1 cellular context compared by ENCODE assay signal in the genomic region with DNA sequence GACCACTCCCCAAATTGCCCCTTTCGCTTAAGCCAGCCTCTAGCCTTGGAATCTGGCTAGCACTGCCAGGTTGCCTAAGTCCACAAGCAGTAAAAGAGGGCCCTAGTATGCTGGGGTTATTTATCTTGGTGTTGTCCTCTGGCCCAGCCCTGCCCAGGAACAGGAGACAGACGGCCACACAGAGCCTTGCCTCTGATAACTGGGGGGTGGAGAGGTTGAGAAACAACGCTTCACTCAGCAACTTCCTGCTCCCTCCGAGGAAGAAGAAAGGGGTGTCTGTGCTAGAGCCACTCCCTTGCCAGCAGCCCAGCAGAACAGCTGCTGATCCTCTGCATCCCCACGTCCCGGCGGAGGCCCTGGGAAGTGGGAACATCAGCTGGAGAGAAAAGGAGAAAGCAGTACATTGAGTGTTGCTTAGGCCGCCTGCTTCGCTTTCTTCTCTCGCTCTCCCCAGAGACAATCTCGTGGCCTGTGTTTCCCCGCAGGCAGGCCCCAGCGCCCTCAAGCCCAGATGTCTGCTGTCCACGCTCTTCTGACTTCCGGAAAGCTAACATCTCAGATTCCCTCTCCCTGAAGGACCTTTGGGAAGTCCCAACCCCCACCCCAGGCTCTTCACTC.
TF ChIP-seq lines count a peak whose summit lies in the region.

No MANE protein-coding gene starts in this region.

TF ChIP-seq in HepG2, 621 proteins besides CTCF, POLR2A, EP300 and RAD21 (continued from another document and continues in another):
- TF ChIP-seq ZNF510 (CRISPR knock-in tag; IDR thresholded peaks at IDR 0.05; ENCODE audit: low read depth) (no peak), ONECUT2 (CRISPR knock-in tag; IDR thresholded peaks at IDR 0.05) (no peak), PHF21A (CRISPR knock-in tag; IDR thresholded peaks at IDR 0.05) (peak; percentile 71), NAIF1 (CRISPR knock-in tag; IDR thresholded peaks at IDR 0.05; ENCODE audit: borderline replicate concordance) (peak; percentile 75; the same call in 1 of the 2 replicates), ZNF143 (CRISPR knock-in tag; IDR thresholded peaks at IDR 0.05) (no peak), NR2F1 (CRISPR knock-in tag; IDR thresholded peaks at IDR 0.05) (no peak), HDAC1 (CRISPR knock-in tag; IDR thresholded peaks at IDR 0.05) (peak; percentile 73), KLF12 (CRISPR knock-in tag; IDR thresholded peaks at IDR 0.05; ENCODE audit: borderline replicate concordance) (no peak), GPN1 (CRISPR knock-in tag; IDR thresholded peaks at IDR 0.05; ENCODE audit: borderline replicate concordance) (no peak), ZNF484 (CRISPR knock-in tag; IDR thresholded peaks at IDR 0.05; ENCODE audit: borderline replicate concordance, low read depth) (no peak), RORA (CRISPR knock-in tag; IDR thresholded peaks at IDR 0.05) (no peak), ZNF772 (CRISPR knock-in tag; IDR thresholded peaks at IDR 0.05) (no peak), MBNL3 (CRISPR knock-in tag; conservative IDR thresholded peaks at IDR 0.05) (no peak), SIN3A (IDR thresholded peaks at IDR 0.05; ENCODE audit: borderline replicate concordance, low read depth, low read length) (peak; percentile 60; the same call in 1 of the 2 replicates), PAF1 (CRISPR knock-in tag; IDR thresholded peaks at IDR 0.05) (no peak), MEF2D (CRISPR knock-in tag; IDR thresholded peaks at IDR 0.05) (0 out of 2 replicates have a peak, but pooled peaks have one; percentile 20), TAF1 (CRISPR knock-in tag; IDR thresholded peaks at IDR 0.05) (peak; percentile 60; the same call in 1 of the 2 replicates), CBX2 (IDR thresholded peaks at IDR 0.05; ENCODE audit: low read depth, low read length) (no peak), CBX2 (CRISPR knock-in tag; IDR thresholded peaks at IDR 0.05; ENCODE audit: low read depth) (no peak)
- TF ChIP-seq, protein P1, sequence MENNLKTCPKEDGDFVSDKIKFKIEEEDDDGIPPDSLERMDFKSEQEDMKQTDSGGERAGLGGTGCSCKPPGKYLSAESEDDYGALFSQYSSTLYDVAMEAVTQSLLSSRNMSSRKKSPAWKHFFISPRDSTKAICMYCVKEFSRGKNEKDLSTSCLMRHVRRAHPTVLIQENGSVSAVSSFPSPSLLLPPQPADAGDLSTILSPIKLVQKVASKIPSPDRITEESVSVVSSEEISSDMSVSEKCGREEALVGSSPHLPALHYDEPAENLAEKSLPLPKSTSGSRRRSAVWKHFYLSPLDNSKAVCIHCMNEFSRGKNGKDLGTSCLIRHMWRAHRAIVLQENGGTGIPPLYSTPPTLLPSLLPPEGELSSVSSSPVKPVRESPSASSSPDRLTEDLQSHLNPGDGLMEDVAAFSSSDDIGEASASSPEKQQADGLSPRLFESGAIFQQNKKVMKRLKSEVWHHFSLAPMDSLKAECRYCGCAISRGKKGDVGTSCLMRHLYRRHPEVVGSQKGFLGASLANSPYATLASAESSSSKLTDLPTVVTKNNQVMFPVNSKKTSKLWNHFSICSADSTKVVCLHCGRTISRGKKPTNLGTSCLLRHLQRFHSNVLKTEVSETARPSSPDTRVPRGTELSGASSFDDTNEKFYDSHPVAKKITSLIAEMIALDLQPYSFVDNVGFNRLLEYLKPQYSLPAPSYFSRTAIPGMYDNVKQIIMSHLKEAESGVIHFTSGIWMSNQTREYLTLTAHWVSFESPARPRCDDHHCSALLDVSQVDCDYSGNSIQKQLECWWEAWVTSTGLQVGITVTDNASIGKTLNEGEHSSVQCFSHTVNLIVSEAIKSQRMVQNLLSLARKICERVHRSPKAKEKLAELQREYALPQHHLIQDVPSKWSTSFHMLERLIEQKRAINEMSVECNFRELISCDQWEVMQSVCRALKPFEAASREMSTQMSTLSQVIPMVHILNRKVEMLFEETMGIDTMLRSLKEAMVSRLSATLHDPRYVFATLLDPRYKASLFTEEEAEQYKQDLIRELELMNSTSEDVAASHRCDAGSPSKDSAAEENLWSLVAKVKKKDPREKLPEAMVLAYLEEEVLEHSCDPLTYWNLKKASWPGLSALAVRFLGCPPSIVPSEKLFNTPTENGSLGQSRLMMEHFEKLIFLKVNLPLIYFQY (CRISPR knock-in tag; IDR thresholded peaks at IDR 0.05; ENCODE audit: borderline replicate concordance), result 0 out of 2 replicates have a peak, but pooled peaks have one; percentile 28
- TF ChIP-seq, protein P2, sequence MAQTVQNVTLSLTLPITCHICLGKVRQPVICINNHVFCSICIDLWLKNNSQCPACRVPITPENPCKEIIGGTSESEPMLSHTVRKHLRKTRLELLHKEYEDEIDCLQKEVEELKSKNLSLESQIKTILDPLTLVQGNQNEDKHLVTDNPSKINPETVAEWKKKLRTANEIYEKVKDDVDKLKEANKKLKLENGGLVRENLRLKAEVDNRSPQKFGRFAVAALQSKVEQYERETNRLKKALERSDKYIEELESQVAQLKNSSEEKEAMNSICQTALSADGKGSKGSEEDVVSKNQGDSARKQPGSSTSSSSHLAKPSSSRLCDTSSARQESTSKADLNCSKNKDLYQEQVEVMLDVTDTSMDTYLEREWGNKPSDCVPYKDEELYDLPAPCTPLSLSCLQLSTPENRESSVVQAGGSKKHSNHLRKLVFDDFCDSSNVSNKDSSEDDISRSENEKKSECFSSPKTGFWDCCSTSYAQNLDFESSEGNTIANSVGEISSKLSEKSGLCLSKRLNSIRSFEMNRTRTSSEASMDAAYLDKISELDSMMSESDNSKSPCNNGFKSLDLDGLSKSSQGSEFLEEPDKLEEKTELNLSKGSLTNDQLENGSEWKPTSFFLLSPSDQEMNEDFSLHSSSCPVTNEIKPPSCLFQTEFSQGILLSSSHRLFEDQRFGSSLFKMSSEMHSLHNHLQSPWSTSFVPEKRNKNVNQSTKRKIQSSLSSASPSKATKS (CRISPR knock-in tag; IDR thresholded peaks at IDR 0.05), result 0 out of 2 replicates have a peak, but pooled peaks have one; percentile 51
- TF ChIP-seq, protein P3, sequence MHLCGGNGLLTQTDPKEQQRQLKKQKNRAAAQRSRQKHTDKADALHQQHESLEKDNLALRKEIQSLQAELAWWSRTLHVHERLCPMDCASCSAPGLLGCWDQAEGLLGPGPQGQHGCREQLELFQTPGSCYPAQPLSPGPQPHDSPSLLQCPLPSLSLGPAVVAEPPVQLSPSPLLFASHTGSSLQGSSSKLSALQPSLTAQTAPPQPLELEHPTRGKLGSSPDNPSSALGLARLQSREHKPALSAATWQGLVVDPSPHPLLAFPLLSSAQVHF (CRISPR knock-in tag; IDR thresholded peaks at IDR 0.05), result no peak
- TF ChIP-seq, protein P4, sequence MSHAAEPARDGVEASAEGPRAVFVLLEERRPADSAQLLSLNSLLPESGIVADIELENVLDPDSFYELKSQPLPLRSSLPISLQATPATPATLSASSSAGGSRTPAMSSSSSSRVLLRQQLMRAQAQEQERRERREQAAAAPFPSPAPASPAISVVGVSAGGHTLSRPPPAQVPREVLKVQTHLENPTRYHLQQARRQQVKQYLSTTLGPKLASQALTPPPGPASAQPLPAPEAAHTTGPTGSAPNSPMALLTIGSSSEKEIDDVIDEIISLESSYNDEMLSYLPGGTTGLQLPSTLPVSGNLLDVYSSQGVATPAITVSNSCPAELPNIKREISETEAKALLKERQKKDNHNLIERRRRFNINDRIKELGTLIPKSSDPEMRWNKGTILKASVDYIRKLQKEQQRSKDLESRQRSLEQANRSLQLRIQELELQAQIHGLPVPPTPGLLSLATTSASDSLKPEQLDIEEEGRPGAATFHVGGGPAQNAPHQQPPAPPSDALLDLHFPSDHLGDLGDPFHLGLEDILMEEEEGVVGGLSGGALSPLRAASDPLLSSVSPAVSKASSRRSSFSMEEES (CRISPR knock-in tag; IDR thresholded peaks at IDR 0.05), result peak; percentile 55
- TF ChIP-seq, protein P5, sequence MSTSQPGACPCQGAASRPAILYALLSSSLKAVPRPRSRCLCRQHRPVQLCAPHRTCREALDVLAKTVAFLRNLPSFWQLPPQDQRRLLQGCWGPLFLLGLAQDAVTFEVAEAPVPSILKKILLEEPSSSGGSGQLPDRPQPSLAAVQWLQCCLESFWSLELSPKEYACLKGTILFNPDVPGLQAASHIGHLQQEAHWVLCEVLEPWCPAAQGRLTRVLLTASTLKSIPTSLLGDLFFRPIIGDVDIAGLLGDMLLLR (CRISPR knock-in tag; IDR thresholded peaks at IDR 0.05), result no peak
- TF ChIP-seq, protein P6, sequence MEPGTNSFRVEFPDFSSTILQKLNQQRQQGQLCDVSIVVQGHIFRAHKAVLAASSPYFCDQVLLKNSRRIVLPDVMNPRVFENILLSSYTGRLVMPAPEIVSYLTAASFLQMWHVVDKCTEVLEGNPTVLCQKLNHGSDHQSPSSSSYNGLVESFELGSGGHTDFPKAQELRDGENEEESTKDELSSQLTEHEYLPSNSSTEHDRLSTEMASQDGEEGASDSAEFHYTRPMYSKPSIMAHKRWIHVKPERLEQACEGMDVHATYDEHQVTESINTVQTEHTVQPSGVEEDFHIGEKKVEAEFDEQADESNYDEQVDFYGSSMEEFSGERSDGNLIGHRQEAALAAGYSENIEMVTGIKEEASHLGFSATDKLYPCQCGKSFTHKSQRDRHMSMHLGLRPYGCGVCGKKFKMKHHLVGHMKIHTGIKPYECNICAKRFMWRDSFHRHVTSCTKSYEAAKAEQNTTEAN (CRISPR knock-in tag; conservative IDR thresholded peaks at IDR 0.05), result no peak
- TF ChIP-seq, protein P7, sequence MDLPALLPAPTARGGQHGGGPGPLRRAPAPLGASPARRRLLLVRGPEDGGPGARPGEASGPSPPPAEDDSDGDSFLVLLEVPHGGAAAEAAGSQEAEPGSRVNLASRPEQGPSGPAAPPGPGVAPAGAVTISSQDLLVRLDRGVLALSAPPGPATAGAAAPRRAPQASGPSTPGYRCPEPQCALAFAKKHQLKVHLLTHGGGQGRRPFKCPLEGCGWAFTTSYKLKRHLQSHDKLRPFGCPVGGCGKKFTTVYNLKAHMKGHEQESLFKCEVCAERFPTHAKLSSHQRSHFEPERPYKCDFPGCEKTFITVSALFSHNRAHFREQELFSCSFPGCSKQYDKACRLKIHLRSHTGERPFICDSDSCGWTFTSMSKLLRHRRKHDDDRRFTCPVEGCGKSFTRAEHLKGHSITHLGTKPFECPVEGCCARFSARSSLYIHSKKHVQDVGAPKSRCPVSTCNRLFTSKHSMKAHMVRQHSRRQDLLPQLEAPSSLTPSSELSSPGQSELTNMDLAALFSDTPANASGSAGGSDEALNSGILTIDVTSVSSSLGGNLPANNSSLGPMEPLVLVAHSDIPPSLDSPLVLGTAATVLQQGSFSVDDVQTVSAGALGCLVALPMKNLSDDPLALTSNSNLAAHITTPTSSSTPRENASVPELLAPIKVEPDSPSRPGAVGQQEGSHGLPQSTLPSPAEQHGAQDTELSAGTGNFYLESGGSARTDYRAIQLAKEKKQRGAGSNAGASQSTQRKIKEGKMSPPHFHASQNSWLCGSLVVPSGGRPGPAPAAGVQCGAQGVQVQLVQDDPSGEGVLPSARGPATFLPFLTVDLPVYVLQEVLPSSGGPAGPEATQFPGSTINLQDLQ (CRISPR knock-in tag; IDR thresholded peaks at IDR 0.05), result no peak; the same call in 1 of the 2 replicates
- TF ChIP-seq, protein P8, sequence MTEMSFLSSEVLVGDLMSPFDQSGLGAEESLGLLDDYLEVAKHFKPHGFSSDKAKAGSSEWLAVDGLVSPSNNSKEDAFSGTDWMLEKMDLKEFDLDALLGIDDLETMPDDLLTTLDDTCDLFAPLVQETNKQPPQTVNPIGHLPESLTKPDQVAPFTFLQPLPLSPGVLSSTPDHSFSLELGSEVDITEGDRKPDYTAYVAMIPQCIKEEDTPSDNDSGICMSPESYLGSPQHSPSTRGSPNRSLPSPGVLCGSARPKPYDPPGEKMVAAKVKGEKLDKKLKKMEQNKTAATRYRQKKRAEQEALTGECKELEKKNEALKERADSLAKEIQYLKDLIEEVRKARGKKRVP (CRISPR knock-in tag; IDR thresholded peaks at IDR 0.05), result no peak
- TF ChIP-seq, protein P9, sequence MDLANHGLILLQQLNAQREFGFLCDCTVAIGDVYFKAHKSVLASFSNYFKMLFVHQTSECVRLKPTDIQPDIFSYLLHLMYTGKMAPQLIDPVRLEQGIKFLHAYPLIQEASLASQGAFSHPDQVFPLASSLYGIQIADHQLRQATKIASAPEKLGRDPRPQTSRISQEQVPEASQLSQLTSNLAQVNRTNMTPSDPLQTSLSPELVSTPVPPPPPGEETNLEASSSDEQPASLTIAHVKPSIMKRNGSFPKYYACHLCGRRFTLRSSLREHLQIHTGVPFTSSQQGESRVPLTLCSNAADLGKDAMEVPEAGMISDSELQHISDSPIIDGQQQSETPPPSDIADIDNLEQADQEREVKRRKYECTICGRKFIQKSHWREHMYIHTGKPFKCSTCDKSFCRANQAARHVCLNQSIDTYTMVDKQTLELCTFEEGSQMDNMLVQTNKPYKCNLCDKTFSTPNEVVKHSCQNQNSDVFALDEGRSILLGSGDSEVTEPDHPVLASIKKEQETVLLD (CRISPR knock-in tag; IDR thresholded peaks at IDR 0.05; ENCODE audit: low read depth), result no peak
